Comparison of ENCODE assay signal across 8 cellular contexts in the genomic region with DNA sequence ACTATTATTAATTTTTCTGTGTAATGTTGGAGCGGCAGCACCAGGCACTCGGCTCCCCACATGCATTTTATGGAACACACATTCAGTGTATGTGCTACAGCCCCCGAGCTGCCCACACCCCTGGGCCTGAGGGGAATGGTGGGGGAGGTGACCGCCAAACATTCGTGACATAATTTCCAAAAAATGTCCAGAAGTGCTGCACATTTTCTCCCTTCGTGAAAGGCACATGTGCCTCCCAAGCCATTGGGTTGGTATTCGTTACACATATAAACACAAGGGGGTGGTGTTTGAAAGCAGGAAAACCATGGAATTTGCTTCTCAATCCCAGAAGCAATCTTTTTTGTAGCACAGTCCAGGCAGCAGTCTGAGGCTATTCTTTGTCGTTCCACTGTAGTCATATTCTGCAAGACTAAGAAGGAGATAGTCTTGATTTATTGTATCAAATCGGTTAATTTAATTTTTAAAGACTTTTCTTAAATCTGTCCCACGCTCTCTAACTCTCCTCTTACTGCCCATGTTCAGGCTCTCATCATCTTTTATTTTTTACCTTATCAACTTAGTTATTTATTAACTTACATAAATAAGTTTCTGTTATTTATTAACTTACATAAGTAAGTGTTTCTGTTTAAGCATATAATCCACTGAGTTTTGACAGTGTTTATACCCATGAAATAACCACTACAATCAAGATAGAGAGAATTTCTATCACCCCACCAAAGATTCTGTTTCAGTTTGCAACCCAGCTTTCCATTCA. TPM values are rescaled to one million over a fixed set of nuclear protein-coding genes. Genes with fewer than 3 reads are reported as not detected.
DNase-seq lines count a peak whose midpoint lies in the region; ATAC-seq, FAIRE-seq and TF ChIP-seq lines count a peak whose summit lies in the region.

No MANE protein-coding gene starts in this region.

- H3K4ac ChIP-seq in H1 (replicated peaks; ENCODE audit: insufficient read length, low read depth, low read length), result no peak overlapping the region

- H3K23me2 ChIP-seq in H1 (ENCODE audit: low read depth, low read length), result no peaks in the 10 kb centered on the region

- H3K79me2 ChIP-seq in H1 (ENCODE audit: control insufficient read depth in 1 of 2, insufficient read depth in 2 of 2, low read length in 2 of 2), result no peaks in the 10 kb centered on the region

- no peak overlapping the region for H4K5ac ChIP-seq in H1 (ENCODE audit: insufficient read length, low read depth, low read length)

- peak; percentile 45 to 57 for TF ChIP-seq RAD21 in H1 (IDR thresholded peaks at IDR 0.05 in 1 of 2, conservative IDR thresholded peaks at IDR 0.05 in 1 of 2; ENCODE audit: low read depth in 2 of 2, low read length in 2 of 2)

- no peak overlapping the region for H2BK20ac ChIP-seq in H1 (ENCODE audit: low read length)

- no peaks in the 10 kb centered on the region for H3K36me3 Mint-ChIP-seq in CD4-positive, alpha-beta T cell (ENCODE audit: low read depth)

- no peak overlapping the region for H3K4me3 Mint-ChIP-seq in CD4-positive, alpha-beta T cell

- H3K4me3 ChIP-seq in LNCaP clone FGC (ENCODE audit: low read depth, low read length) (no peak overlapping the region), H1 (ENCODE audit: extremely low read depth in 1 of 4, insufficient read depth in 2 of 4, low read depth in 3 of 4, low read length in 4 of 4) (no peak overlapping the region)

- no peak for TF ChIP-seq EP300 in H1 (IDR thresholded peaks at IDR 0.05; ENCODE audit: borderline replicate concordance in 1 of 2, low read depth in 2 of 2, low read length in 2 of 2)

- H3K56ac ChIP-seq in H1 (replicated peaks; ENCODE audit: insufficient read length, low read depth, low read length), result no peak overlapping the region

- H3K4me2 ChIP-seq in H1 (ENCODE audit: insufficient read depth in 1 of 2, low read depth in 2 of 2, low read length in 2 of 2), result no peak overlapping the region

- no peaks in the 10 kb centered on the region for H4K20me1 ChIP-seq in H1 (replicated peaks in 1 of 2; ENCODE audit: control insufficient read depth in 1 of 2, insufficient read depth in 2 of 2, low read length in 2 of 2)

- no peaks in the 10 kb centered on the region for H3K79me1 ChIP-seq in H1 (ENCODE audit: low read depth, low read length)

- peak; percentile 66 for FAIRE-seq in H1 (lab: Jason Lieb, UNC)

- no peak for TF ChIP-seq POLR2A in H1 (IDR thresholded peaks at IDR 0.05; ENCODE audit: control extremely low read depth in 1 of 2, low read depth in 2 of 2, low read length in 2 of 2)

- no peak overlapping the region for H4K91ac ChIP-seq in H1 (replicated peaks; ENCODE audit: insufficient read length, low read length)

- no peak overlapping the region for H3K27ac ChIP-seq in H1 (ENCODE audit: low read depth, low read length)
- H3K27ac ChIP-seq in CD4-positive, alpha-beta T cell (ENCODE audit: low read depth, low read length), result no peak overlapping the region

- no peak overlapping the region for H2AK5ac ChIP-seq in H1 (ENCODE audit: low read depth, low read length)

- TF ChIP-seq CTCF in LNCaP clone FGC (IDR thresholded peaks at IDR 0.05; ENCODE audit: control insufficient read depth, extremely low read depth, insufficient read depth), result peak; percentile 74
- TF ChIP-seq CTCF in H1 (IDR thresholded peaks at IDR 0.05; ENCODE audit: control extremely low read depth in 1 of 3, insufficient read depth in 1 of 3, low read depth in 1 of 3, low read length in 3 of 3), result peak in 2 of 3 experiments; percentile 15 to 44; a peak in 2 of 4 replicates
- TF ChIP-seq CTCF in GM13976 (IDR thresholded peaks at IDR 0.05; ENCODE audit: borderline replicate concordance, control extremely low read depth, extremely low read depth, insufficient read depth, missing control alignments), result no peak
- no peak for TF ChIP-seq CTCF in GM10248 (IDR thresholded peaks at IDR 0.05; ENCODE audit: control extremely low read depth, extremely low read depth, low read depth, missing control alignments)
- TF ChIP-seq CTCF in CD4-positive, alpha-beta T cell (IDR thresholded peaks at IDR 0.05), result no peak

- H3K9me3 ChIP-seq in H1 (ENCODE audit: insufficient read depth in 2 of 2, low read depth in 1 of 2, low read length in 1 of 2), result no peaks in the 10 kb centered on the region
- H3K9me3 ChIP-seq in CD4-positive, alpha-beta T cell (ENCODE audit: control insufficient read depth, low read length), result peaks cover 4% of the 10 kb centered on the region

- POLR2A ChIA-PET in H1 (lab: Charles Lee; ENCODE audit: partially characterized antibody) (no interaction called here), GM10248 (lab: Yijun Ruan, JAX) (no interaction called here)
- POLR2A ChIA-PET in CD4-positive, alpha-beta T cell (lab: Charles Lee), result interaction anchor here (0.6 to 1.1 kb wide), 2 partner anchors 40 to 68 kb away, joined by 3 read pairs; partner anchors contain the start of gene POLR2M

- in situ Hi-C loops in GM13976 (cut with MboI; ENCODE audit: low sequenced_read_pairs, unreplicated experiment), result no loop called here

- CTCF ChIA-PET in H1 (lab: Charles Lee; ENCODE audit: partially characterized antibody), result interaction anchor here (0.6 to 2.2 kb wide), 9 partner anchors 10 to 1841 kb away, joined by 3 to 10 read pairs (median 4); no protein-coding TSS in a partner anchor
- CTCF ChIA-PET in GM10248 (lab: Yijun Ruan, JAX), result interaction anchor here (0.9 to 2.0 kb wide), 4 partner anchors 10 to 103 kb away, joined by 3 to 8 read pairs (median 6); no protein-coding TSS in a partner anchor
- CTCF ChIA-PET in CD4-positive, alpha-beta T cell (lab: Charles Lee), result no interaction called here

- whole genome bisulfite sequencing in H1 (ENCODE audit: extremely low coverage in 1 of 2, insufficient coverage in 1 of 2, insufficient read length in 1 of 2, insufficient replicate concordance in 2 of 2, low coverage in 1 of 2, low lambda C conversion rate in 2 of 2, missing lambda C conversion rate in 1 of 2), 2 experiments, result 69% methylated on average over 10 of the region's 10 CpGs; no CpG with 5 or more reads in 1 of the 2 experiments

- H3K4me1 ChIP-seq in H1 (replicated peaks in 1 of 4; ENCODE audit: control insufficient read depth in 3 of 4, insufficient read depth in 4 of 4, low read length in 3 of 4), result no peaks in the 10 kb centered on the region

- DNase-seq in Ammon's horn (ENCODE audit: low spot score) (peak; percentile 35), LNCaP clone FGC (ENCODE audit: low read depth) (no peak), H1 (ENCODE audit: low read depth in 1 of 2, low spot score in 2 of 2) (no peak), mucosa of gallbladder (ENCODE audit: low spot score) (peak; percentile 32), GM13976 (ENCODE audit: low spot score) (no peak), GM10248 (ENCODE audit: extremely low spot score) (no peak), NCI-H1048 (lab: John Stamatoyannopoulos, UW) (no peak)
- DNase-seq in CD4-positive, alpha-beta T cell, result no peak

- H3K36me3 ChIP-seq in H1 (ENCODE audit: control insufficient read depth in 2 of 4, insufficient read depth in 4 of 4, low read length in 3 of 4), result no peaks in the 10 kb centered on the region

- no peak overlapping the region for H3K27ac Mint-ChIP-seq in CD4-positive, alpha-beta T cell

- H3K9ac ChIP-seq in H1 (replicated peaks in 1 of 4; ENCODE audit: extremely low read depth in 1 of 4, low read depth in 3 of 4, low read length in 3 of 4), result no peak overlapping the region

- H3K27me3 Mint-ChIP-seq in CD4-positive, alpha-beta T cell, result peaks cover 4% of the 10 kb centered on the region

- H2BK15ac ChIP-seq in H1 (ENCODE audit: low read length), result no peak overlapping the region

- no peak overlapping the region for H2BK120ac ChIP-seq in H1 (replicated peaks; ENCODE audit: low read depth, low read length)

- no peak overlapping the region for H4K8ac ChIP-seq in H1 (ENCODE audit: extremely low read depth, insufficient read depth, low read length)

- no peak overlapping the region for H2BK5ac ChIP-seq in H1 (ENCODE audit: low read depth, low read length)

- no peaks in the 10 kb centered on the region for H3K27me3 ChIP-seq in H1 (replicated peaks in 1 of 4; ENCODE audit: control insufficient read depth in 3 of 4, extremely low read depth in 1 of 4, insufficient read depth in 3 of 4, low read length in 3 of 4)
- no peaks in the 10 kb centered on the region for H3K27me3 ChIP-seq in CD4-positive, alpha-beta T cell (ENCODE audit: control insufficient read depth, insufficient read depth, low read length)

- no peak overlapping the region for H3K18ac ChIP-seq in H1 (ENCODE audit: extremely low read depth, low read length)

- H2BK12ac ChIP-seq in H1 (ENCODE audit: low read depth, low read length), result no peak overlapping the region

- H3K4me1 Mint-ChIP-seq in CD4-positive, alpha-beta T cell (ENCODE audit: low read depth), result no peaks in the 10 kb centered on the region

- H3K9me3 Mint-ChIP-seq in CD4-positive, alpha-beta T cell, result no peaks in the 10 kb centered on the region

- 0 out of 2 replicates have a peak overlapping the region, but pooled peaks have one; percentile 35 for H2AFZ ChIP-seq in H1 (ENCODE audit: low read length)

- ATAC-seq in CD4-positive, alpha-beta T cell (ENCODE audit: poor library complexity), result no peak

- intact Hi-C loops in CD4-positive, alpha-beta T cell (cut with DNase I, micrococcal nuclease), result loop anchor here (1.0 to 5.0 kb wide), 3 partner anchors 65 to 194 kb away; no protein-coding TSS in a partner anchor

- H3K23ac ChIP-seq in H1 (ENCODE audit: insufficient read length), result no peak overlapping the region

- no peak overlapping the region for H3K14ac ChIP-seq in H1 (ENCODE audit: insufficient read length)

TF ChIP-seq in H1, 55 proteins besides CTCF, POLR2A, EP300 and RAD21 (continues in another document):
- no peak for TF ChIP-seq HDAC2 (IDR thresholded peaks at IDR 0.05; ENCODE audit: borderline replicate concordance in 1 of 2, low read depth in 2 of 2, low read length in 2 of 2)

RNA-seq across cellular contexts. Expression of gene POLR2M, which starts 39.2 kb away (rescaled TPM):
- 55.1 and 61.7 TPM in 2 replicates for total RNA-seq in H1 (2021; fragmentation: NEBNext Ultra II Directional; extraction: Animal tissue kit (Norgen Biotek cat#: 25700))
- 32.7 and 180 TPM in 2 replicates for polyA plus RNA-seq in H1 (2011; rRNA removed)
- 156 TPM for polyA plus RNA-seq in H1 (2011; cell fraction: cytosol; rRNA removed)
- 266 TPM for polyA plus RNA-seq in H1 (2011; cell fraction: nucleus; rRNA removed)
- polyA plus RNA-seq in H1 (2012, experiment 1 of 2), result 33.6 to 102 TPM (median 37.0 TPM) in 4 replicates
- polyA plus RNA-seq in H1 (2012, experiment 2 of 2), result 4.6 TPM
- 117 TPM for polyA plus RNA-seq in H1 (2013, experiment 1 of 2)
- polyA plus RNA-seq in H1 (2013, experiment 2 of 2), result 128 TPM
- polyA minus RNA-seq in H1 (2011; rRNA and poly(A)+ RNA removed), result 78.6 and 96.7 TPM in 2 replicates
- polyA minus RNA-seq in H1 (2011; cell fraction: cytosol; rRNA and poly(A)+ RNA removed), result 140 TPM
- polyA minus RNA-seq in H1 (2011; cell fraction: nucleus; rRNA and poly(A)+ RNA removed), result 74.6 TPM
- 95.9 TPM for total RNA-seq in mucosa of gallbladder
- 100 to 1,000 TPM in 1 of 2 experiments, 10 to 100 TPM in 1; 88.5 to 109 TPM for total RNA-seq in CD4-positive, alpha-beta T cell

Comparison
In these comparisons a context has a peak if more than half of its experiments do, and no peak if none do; other contexts are left out.
1. DNase-seq: peak in Ammon's horn (single experiment) and mucosa of gallbladder (single experiment); none in LNCaP clone FGC (single experiment), H1 (0 of 2), GM13976 (single experiment), GM10248 (single experiment), NCI-H1048 (single experiment) and CD4-positive, alpha-beta T cell (0 of 10).
2. CTCF ChIP-seq: peak in LNCaP clone FGC (single experiment) and H1 (2 of 3); none in GM13976 (single experiment), GM10248 (single experiment) and CD4-positive, alpha-beta T cell (single experiment).